Comparison of ENCODE assay signal across 23 cellular contexts in the genomic region with DNA sequence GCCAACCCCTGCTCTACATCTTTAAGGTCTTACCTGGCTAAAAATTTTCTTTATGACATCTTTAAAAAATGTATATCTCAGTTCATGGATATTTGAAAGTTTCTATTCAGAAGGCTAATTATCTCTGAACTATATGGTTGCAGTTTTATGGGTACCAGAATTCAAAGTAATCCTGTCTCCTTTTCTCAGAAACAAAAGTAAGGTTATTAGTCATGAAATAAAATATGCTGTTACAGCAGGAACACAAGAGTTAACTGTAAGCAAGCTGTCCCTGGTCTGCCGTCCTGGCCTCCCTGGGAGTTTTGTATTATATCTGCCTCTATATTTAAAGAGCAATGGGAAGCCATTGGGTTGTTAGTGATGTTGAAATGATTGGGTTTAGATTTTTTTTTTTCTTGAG.
"Had no signal": no experiment of that assay in that cellular context is flagged by ENCODE, and none has a peak within 500 bp of the region (broad histone marks: within the 10 kb centered on the region; RNA-seq: fewer than 3 reads in every experiment).

No MANE protein-coding gene starts in this region.

- H3K27ac Mint-ChIP-seq: progenitor cell of endocrine pancreas; stimulated activated naive B cell treated with anti-CD40 and anti-IgM and Interleukin-4, amounts not matched to agents 10 μg/mL and 1 μg/mL and 100 μg/mL, for 72 hours had no signal

- DNase-seq: hypothalamus; immature natural killer cell; kidney; left colon; left lung; lower lobe of right lung; mammary epithelial cell; mesenchymal stem cell; naive thymus-derived CD8-positive, alpha-beta T cell; ovary; right lobe of liver; stimulated activated CD4-positive, alpha-beta T cell treated with anti-CD3 and anti-CD28 coated beads, Interleukin-1b, Interleukin-23, amount 100 ng/mL, for 48 hours; stimulated activated CD4-positive, alpha-beta T cell treated with anti-CD3 and anti-CD28 coated beads, Interleukin-2, amount 100 ng/mL, for 48 hours; stimulated activated CD4-positive, alpha-beta T cell treated with anti-CD3 and anti-CD28 coated beads, Interleukin-4, amount 100 ng/mL, for 4 hours; stimulated activated CD8-positive, alpha-beta memory T cell treated with anti-CD3 and anti-CD28 coated beads, Interleukin-4, amount 100 ng/mL, for 48 hours; stimulated activated naive B cell treated with anti-CD40 and anti-IgM and Interleukin-4, amounts not matched to agents 10 μg/mL and 1 μg/mL and 100 μg/mL, for 72 hours; stimulated activated naive CD8-positive, alpha-beta T cell treated with anti-CD3 and anti-CD28 coated beads, Interleukin-15, Interleukin-2, amounts not matched to agents 100 U/mL and 50 U/mL, for 24 hours; stomach; testis; thyroid gland; transverse colon; upper lobe of left lung had no signal

- H3K4me3 Mint-ChIP-seq: immature natural killer cell; naive thymus-derived CD8-positive, alpha-beta T cell; stimulated activated naive B cell treated with anti-CD40 and anti-IgM and Interleukin-4, amounts not matched to agents 10 μg/mL and 1 μg/mL and 100 μg/mL, for 72 hours had no signal

- ATAC-seq: left colon; left lung; lower lobe of right lung; naive thymus-derived CD8-positive, alpha-beta T cell; right lobe of liver; stimulated activated naive B cell treated with anti-CD40 and anti-IgM and Interleukin-4, amounts not matched to agents 10 μg/mL and 1 μg/mL and 100 μg/mL, for 72 hours; stimulated activated naive CD8-positive, alpha-beta T cell treated with anti-CD3 and anti-CD28 coated beads, Interleukin-15, Interleukin-2, amounts not matched to agents 100 U/mL and 50 U/mL, for 24 hours had no signal

- H3K9me3 Mint-ChIP-seq: immature natural killer cell; naive thymus-derived CD8-positive, alpha-beta T cell; stimulated activated naive B cell treated with anti-CD40 and anti-IgM and Interleukin-4, amounts not matched to agents 10 μg/mL and 1 μg/mL and 100 μg/mL, for 72 hours had no signal

- H3K4me1 Mint-ChIP-seq: immature natural killer cell; naive thymus-derived CD8-positive, alpha-beta T cell; stimulated activated naive B cell treated with anti-CD40 and anti-IgM and Interleukin-4, amounts not matched to agents 10 μg/mL and 1 μg/mL and 100 μg/mL, for 72 hours had no signal

- H3K27me3 Mint-ChIP-seq: naive thymus-derived CD8-positive, alpha-beta T cell; progenitor cell of endocrine pancreas; stimulated activated naive B cell treated with anti-CD40 and anti-IgM and Interleukin-4, amounts not matched to agents 10 μg/mL and 1 μg/mL and 100 μg/mL, for 72 hours had no signal
